ENCODE assay signal across 21 cellular contexts in genomic region chr14:104297721-104298401, GRCh38.
A peak's percentile ranks its signal among the peaks of the same experiment; 100 is the strongest.
DNase-seq lines count a peak whose midpoint lies in the region; FAIRE-seq and TF ChIP-seq lines count a peak whose summit lies in the region.
"Had no signal": no experiment of that assay in that cellular context is flagged by ENCODE, and none has a peak within 500 bp of the region (broad histone marks: within the 10 kb centered on the region; RNA-seq: fewer than 3 reads in every experiment).

No MANE protein-coding gene starts in this region.

- no peak for TF ChIP-seq POLR2A in H1 (IDR thresholded peaks at IDR 0.05; ENCODE audit: control extremely low read depth in 1 of 2, low read depth in 2 of 2, low read length in 2 of 2)
- no peak for TF ChIP-seq POLR2A in sigmoid colon (IDR thresholded peaks at IDR 0.05)

- H2BK5ac ChIP-seq in H1 (ENCODE audit: low read depth, low read length): no peak overlapping the region

- TF ChIP-seq RAD21 in H1 (IDR thresholded peaks at IDR 0.05 in 1 of 2, conservative IDR thresholded peaks at IDR 0.05 in 1 of 2; ENCODE audit: low read depth in 2 of 2, low read length in 2 of 2): no peak

- 0 out of 2 replicates have a peak overlapping the region, but pooled peaks have one; percentile 27 for H2BK12ac ChIP-seq in H1 (ENCODE audit: low read depth, low read length)

- no peak for TF ChIP-seq CTCF in CD14-positive monocyte (IDR thresholded peaks at IDR 0.05)
- no peak for TF ChIP-seq CTCF in H1 (IDR thresholded peaks at IDR 0.05; ENCODE audit: control extremely low read depth in 1 of 3, insufficient read depth in 1 of 3, low read depth in 1 of 3, low read length in 3 of 3)
- TF ChIP-seq CTCF in sigmoid colon (IDR thresholded peaks at IDR 0.05): no peak
- TF ChIP-seq CTCF in GM10248 (IDR thresholded peaks at IDR 0.05; ENCODE audit: control extremely low read depth, extremely low read depth, low read depth, missing control alignments): no peak

- H3K36me3 Mint-ChIP-seq in CD14-positive monocyte: no peaks in the 10 kb centered on the region
- H3K36me3 Mint-ChIP-seq in activated naive CD4-positive, alpha-beta T cell treated with anti-CD3 and anti-CD28 coated beads for 36 hours (ENCODE audit: low read depth): no peaks in the 10 kb centered on the region

- H3K4me3 ChIP-seq in H1 (ENCODE audit: extremely low read depth in 1 of 4, insufficient read depth in 2 of 4, low read depth in 3 of 4, low read length in 4 of 4): no peak overlapping the region
- no peak overlapping the region for H3K4me3 ChIP-seq in sigmoid colon
- H3K4me3 ChIP-seq: BLaER1 treated with 17β-estradiol and CSF1 and Interleukin-3, amounts not matched to agents 10 nM and 100 nM; GM23338 had no signal

- CTCF ChIA-PET in H1 (lab: Charles Lee; ENCODE audit: partially characterized antibody) (interaction anchor here (0.8 to 1.3 kb wide), 3 partner anchors 70 to 147 kb away, joined by 3 to 4 read pairs (median 4); no protein-coding TSS in a partner anchor), GM10248 (lab: Yijun Ruan, JAX) (no interaction called here)
- CTCF ChIA-PET in activated naive CD4-positive, alpha-beta T cell treated with anti-CD3 and anti-CD28 coated beads for 36 hours (lab: Charles Lee): interaction anchor here (0.7 kb wide), 1 partner anchor 231 kb away, joined by 3 read pairs; no protein-coding TSS in a partner anchor

- H2BK120ac ChIP-seq in H1 (replicated peaks; ENCODE audit: low read depth, low read length): no peak overlapping the region

- H3K23me2 ChIP-seq in H1 (ENCODE audit: low read depth, low read length): peaks cover 9% of the 10 kb centered on the region; the same call in 1 of the 2 replicates

- POLR2A ChIA-PET in H1 (lab: Charles Lee; ENCODE audit: partially characterized antibody) (no interaction called here), GM10248 (lab: Yijun Ruan, JAX) (no interaction called here)

- intact Hi-C loops in CD14-positive monocyte (cut with micrococcal nuclease): no loop called here
- intact Hi-C loops in sigmoid colon (cut with DNase I): no loop called here
- intact Hi-C loops in activated naive CD4-positive, alpha-beta T cell treated with anti-CD3 and anti-CD28 coated beads for 36 hours (cut with micrococcal nuclease): no loop called here

- H3K9me3 ChIP-seq in H1 (ENCODE audit: insufficient read depth in 2 of 2, low read depth in 1 of 2, low read length in 1 of 2) (no peaks in the 10 kb centered on the region), sigmoid colon (no peaks in the 10 kb centered on the region)
- H3K9me3 ChIP-seq: BLaER1 treated with 17β-estradiol and CSF1 and Interleukin-3, amounts not matched to agents 10 nM and 100 nM had no signal

- no peaks in the 10 kb centered on the region for H3K4me1 Mint-ChIP-seq in CD14-positive monocyte
- H3K4me1 Mint-ChIP-seq in activated naive CD4-positive, alpha-beta T cell treated with anti-CD3 and anti-CD28 coated beads for 36 hours (ENCODE audit: low read depth): peaks cover 2% of the 10 kb centered on the region
- H3K4me1 Mint-ChIP-seq: CD8-positive, alpha-beta memory T cell had no signal

- H2AFZ ChIP-seq in H1 (ENCODE audit: low read length): no peak overlapping the region
- H2AFZ ChIP-seq: GM23338 had no signal

- H3K23ac ChIP-seq in H1 (ENCODE audit: insufficient read length): no peak overlapping the region

- peaks cover 0 to 4% (median 0%) of the 10 kb centered on the region in 3 donors for H3K27me3 Mint-ChIP-seq in CD14-positive monocyte (ENCODE audit: low read depth in 3 of 3)
- no peaks in the 10 kb centered on the region for H3K27me3 Mint-ChIP-seq in activated naive CD4-positive, alpha-beta T cell treated with anti-CD3 and anti-CD28 coated beads for 36 hours (ENCODE audit: low read depth)

- H3K36me3 ChIP-seq in H1 (ENCODE audit: control insufficient read depth in 2 of 4, insufficient read depth in 4 of 4, low read length in 3 of 4): no peaks in the 10 kb centered on the region
- H3K36me3 ChIP-seq in sigmoid colon: no peaks in the 10 kb centered on the region
- H3K36me3 ChIP-seq: BLaER1 treated with 17β-estradiol and CSF1 and Interleukin-3, amounts not matched to agents 10 nM and 100 nM had no signal

- H3K79me1 ChIP-seq in H1 (ENCODE audit: low read depth, low read length): no peaks in the 10 kb centered on the region

- DNase-seq in CD14-positive monocyte (ENCODE audit: low spot score) (peak; percentile 34), H1 (ENCODE audit: low read depth in 1 of 2, low spot score in 2 of 2) (no peak), islet precursor cell (peak; percentile 45), sigmoid colon (peak; percentile 53), GM10248 (ENCODE audit: extremely low spot score) (no peak)
- DNase-seq in activated naive CD4-positive, alpha-beta T cell treated with anti-CD3 and anti-CD28 coated beads for 36 hours: no peak
- DNase-seq in effector CD8-positive, alpha-beta T cell (lab: John Stamatoyannopoulos, UW): no peak
- DNase-seq: DMS53, EL, NCI-H1417, NCI-H187, NCI-H2107, NCI-H226, NCI-H524, NCI-H82 had no signal

- no peak overlapping the region for H3K27ac Mint-ChIP-seq in CD14-positive monocyte
- no peak overlapping the region for H3K27ac Mint-ChIP-seq in activated naive CD4-positive, alpha-beta T cell treated with anti-CD3 and anti-CD28 coated beads for 36 hours
- H3K27ac Mint-ChIP-seq: CD8-positive, alpha-beta memory T cell; GM23338 had no signal

- peak overlapping the region; percentile 88; the same call in 1 of the 2 replicates for H2BK15ac ChIP-seq in H1 (ENCODE audit: low read length)

- WGBS in H1 (ENCODE audit: extremely low coverage in 1 of 2, insufficient coverage in 1 of 2, insufficient read length in 1 of 2, insufficient replicate concordance in 2 of 2, low coverage in 1 of 2, low lambda C conversion rate in 2 of 2, missing lambda C conversion rate in 1 of 2), 2 experiments: 93% methylated on average over 10 of the region's 11 CpGs; no CpG with 5 or more reads in 1 of the 2 experiments
- WGBS in sigmoid colon, 2 donors: 93% methylated on average over 11 of the region's 11 CpGs

- peaks cover 0 to 26% (median 11%) of the 10 kb centered on the region in 7 donors for H3K9me3 Mint-ChIP-seq in CD14-positive monocyte
- no peaks in the 10 kb centered on the region for H3K9me3 Mint-ChIP-seq in activated naive CD4-positive, alpha-beta T cell treated with anti-CD3 and anti-CD28 coated beads for 36 hours

- no peak overlapping the region for H2AK5ac ChIP-seq in H1 (ENCODE audit: low read depth, low read length)

- H4K8ac ChIP-seq in H1 (ENCODE audit: extremely low read depth, insufficient read depth, low read length): no peak overlapping the region

- H3K14ac ChIP-seq in H1 (ENCODE audit: insufficient read length): no peak overlapping the region

- no peak overlapping the region for H3K4me3 Mint-ChIP-seq in CD14-positive monocyte
- no peak overlapping the region for H3K4me3 Mint-ChIP-seq in activated naive CD4-positive, alpha-beta T cell treated with anti-CD3 and anti-CD28 coated beads for 36 hours
- H3K4me3 Mint-ChIP-seq: CD8-positive, alpha-beta memory T cell; GM23338 had no signal

- no peak overlapping the region for H3K4ac ChIP-seq in H1 (replicated peaks; ENCODE audit: insufficient read length, low read depth, low read length)

- H4K5ac ChIP-seq in H1 (ENCODE audit: insufficient read length, low read depth, low read length): no peak overlapping the region

- no peak for FAIRE-seq in H1 (lab: Jason Lieb, UNC)
- FAIRE-seq: GM12891, GM19239 had no signal

- H2BK20ac ChIP-seq in H1 (ENCODE audit: low read length): no peak overlapping the region

- H4K20me1 ChIP-seq in H1 (replicated peaks in 1 of 2; ENCODE audit: control insufficient read depth in 1 of 2, insufficient read depth in 2 of 2, low read length in 2 of 2): peaks cover 0 to 2% of the 10 kb centered on the region in 2 experiments

- no peak overlapping the region for H3K56ac ChIP-seq in H1 (replicated peaks; ENCODE audit: insufficient read length, low read depth, low read length)

- no peak overlapping the region for H3K9ac ChIP-seq in H1 (replicated peaks in 1 of 4; ENCODE audit: extremely low read depth in 1 of 4, low read depth in 3 of 4, low read length in 3 of 4)
- H3K9ac ChIP-seq: BLaER1 treated with 17β-estradiol and CSF1 and Interleukin-3, amounts not matched to agents 10 nM and 100 nM; KMS-11 had no signal

- H3K18ac ChIP-seq in H1 (ENCODE audit: extremely low read depth, low read length): no peak overlapping the region

- TF ChIP-seq EP300 in H1 (IDR thresholded peaks at IDR 0.05; ENCODE audit: borderline replicate concordance in 1 of 2, low read depth in 2 of 2, low read length in 2 of 2) (no peak), sigmoid colon (IDR thresholded peaks at IDR 0.05) (no peak)

- no peak overlapping the region for H4K91ac ChIP-seq in H1 (replicated peaks; ENCODE audit: insufficient read length, low read length)

- peaks cover 0 to 8% (median 6%) of the 10 kb centered on the region in 4 experiments; a peak in 6 of 7 replicates for H3K4me1 ChIP-seq in H1 (replicated peaks in 1 of 4; ENCODE audit: control insufficient read depth in 3 of 4, insufficient read depth in 4 of 4, low read length in 3 of 4)
- no peaks in the 10 kb centered on the region for H3K4me1 ChIP-seq in sigmoid colon

- H3K79me2 ChIP-seq in H1 (ENCODE audit: control insufficient read depth in 1 of 2, insufficient read depth in 2 of 2, low read length in 2 of 2): no peaks in the 10 kb centered on the region

- H3K27me3 ChIP-seq in H1 (replicated peaks in 1 of 4; ENCODE audit: control insufficient read depth in 3 of 4, extremely low read depth in 1 of 4, insufficient read depth in 3 of 4, low read length in 3 of 4) (no peaks in the 10 kb centered on the region), sigmoid colon (peaks cover 0 to 9% (median 0%) of the 10 kb centered on the region in 3 donors)
- H3K27me3 ChIP-seq: BLaER1 treated with 17β-estradiol and CSF1 and Interleukin-3, amounts not matched to agents 10 nM and 100 nM had no signal

- no peak overlapping the region for H3K27ac ChIP-seq in H1 (ENCODE audit: low read depth, low read length)
- H3K27ac ChIP-seq in sigmoid colon: no peak overlapping the region
- H3K27ac ChIP-seq: BLaER1 treated with 17β-estradiol and CSF1 and Interleukin-3, amounts not matched to agents 10 nM and 100 nM; KMS-11 had no signal

- no peak overlapping the region for H3K4me2 ChIP-seq in H1 (ENCODE audit: insufficient read depth in 1 of 2, low read depth in 2 of 2, low read length in 2 of 2)
- H3K4me2 ChIP-seq: GM23338, KMS-11 had no signal

TF ChIP-seq in H1, 55 proteins besides CTCF, POLR2A, EP300 and RAD21:
- TF ChIP-seq EGR1 (IDR thresholded peaks at IDR 0.05; ENCODE audit: borderline replicate concordance, low read depth, low read length) (no peak), POU5F1 (IDR thresholded peaks at IDR 0.05; ENCODE audit: low read depth, low read length) (no peak), SP4 (IDR thresholded peaks at IDR 0.05; ENCODE audit: low read length) (no peak), CBX8 (IDR thresholded peaks at IDR 0.05; ENCODE audit: borderline replicate concordance, low read depth, low read length) (no peak)

Comparison
In these comparisons a context has a peak if more than half of its experiments do, and no peak if none do; other contexts are left out.
1. DNase-seq: peak in CD14-positive monocyte (single experiment), islet precursor cell (single experiment) and sigmoid colon (single experiment); none in H1 (0 of 2), activated naive CD4-positive, alpha-beta T cell treated with anti-CD3 and anti-CD28 coated beads for 36 hours (single experiment), GM10248 (single experiment) and effector CD8-positive, alpha-beta T cell (single experiment).